In genomic region chr14:34452258-34452822, GRCh38 we compare ENCODE assay signal across 1 cellular context.
TF ChIP-seq lines count a peak whose summit lies in the region.

No MANE protein-coding gene starts in this region.

TF ChIP-seq in HepG2, 621 proteins besides CTCF, POLR2A, EP300 and RAD21 (continued from another document):
- TF ChIP-seq, protein P1, sequence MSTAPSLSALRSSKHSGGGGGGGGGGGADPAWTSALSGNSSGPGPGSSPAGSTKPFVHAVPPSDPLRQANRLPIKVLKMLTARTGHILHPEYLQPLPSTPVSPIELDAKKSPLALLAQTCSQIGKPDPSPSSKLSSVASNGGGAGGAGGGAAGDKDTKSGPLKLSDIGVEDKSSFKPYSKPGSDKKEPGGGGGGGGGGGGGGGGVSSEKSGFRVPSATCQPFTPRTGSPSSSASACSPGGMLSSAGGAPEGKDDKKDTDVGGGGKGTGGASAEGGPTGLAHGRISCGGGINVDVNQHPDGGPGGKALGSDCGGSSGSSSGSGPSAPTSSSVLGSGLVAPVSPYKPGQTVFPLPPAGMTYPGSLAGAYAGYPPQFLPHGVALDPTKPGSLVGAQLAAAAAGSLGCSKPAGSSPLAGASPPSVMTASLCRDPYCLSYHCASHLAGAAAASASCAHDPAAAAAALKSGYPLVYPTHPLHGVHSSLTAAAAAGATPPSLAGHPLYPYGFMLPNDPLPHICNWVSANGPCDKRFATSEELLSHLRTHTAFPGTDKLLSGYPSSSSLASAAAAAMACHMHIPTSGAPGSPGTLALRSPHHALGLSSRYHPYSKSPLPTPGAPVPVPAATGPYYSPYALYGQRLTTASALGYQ (CRISPR knock-in tag; IDR thresholded peaks at IDR 0.05), result no peak
- TF ChIP-seq MAFK (conservative IDR thresholded peaks at IDR 0.05 in 1 of 2, IDR thresholded peaks at IDR 0.05 in 1 of 2; ENCODE audit: low read length in 2 of 2) (peak; percentile 60 to 62; a peak in 3 of 4 replicates), ETS1 (CRISPR knock-in tag; IDR thresholded peaks at IDR 0.05) (no peak), ONECUT2 (CRISPR knock-in tag; IDR thresholded peaks at IDR 0.05) (0 out of 2 replicates have a peak, but pooled peaks have one; percentile 44), MAFF (IDR thresholded peaks at IDR 0.05; ENCODE audit: low read depth, low read length) (peak; percentile 57), RBFOX2 (IDR thresholded peaks at IDR 0.05; ENCODE audit: low read depth, low read length) (peak; percentile 52), BCL6 (CRISPR knock-in tag; IDR thresholded peaks at IDR 0.05) (0 out of 2 replicates have a peak, but pooled peaks have one; percentile 26), KMT2B (CRISPR knock-in tag; IDR thresholded peaks at IDR 0.05) (no peak), MTF2 (CRISPR knock-in tag; IDR thresholded peaks at IDR 0.05; ENCODE audit: borderline replicate concordance) (no peak)
